Comparison of ENCODE assay signal across 8 cellular contexts in genomic region chr14:59161571-59162175, GRCh38. TPM values are rescaled to one million over a fixed set of nuclear protein-coding genes. Genes with fewer than 3 reads are reported as not detected.
DNase-seq lines count a peak whose midpoint lies in the region; ATAC-seq and TF ChIP-seq lines count a peak whose summit lies in the region.

No MANE protein-coding gene starts in this region.

- intact Hi-C loops in tibial artery (cut with DNase I; ENCODE audit: low total_unique reads) = no loop called here

- POLR2A ChIA-PET in GM10248 (lab: Yijun Ruan, JAX) = no interaction called here

- H3K9me3 ChIP-seq in hepatocyte (ENCODE audit: low read depth) (no peaks in the 10 kb centered on the region), tibial artery (no peaks in the 10 kb centered on the region), Karpas-422 (ENCODE audit: low read length) (no peaks in the 10 kb centered on the region)

- H3K27ac Mint-ChIP-seq in activated naive CD8-positive, alpha-beta T cell treated with anti-CD3 and anti-CD28 coated beads for 36 hours = no peak overlapping the region

- no peaks in the 10 kb centered on the region for H3K36me3 Mint-ChIP-seq in activated naive CD8-positive, alpha-beta T cell treated with anti-CD3 and anti-CD28 coated beads for 36 hours

- H3K27me3 Mint-ChIP-seq in activated naive CD8-positive, alpha-beta T cell treated with anti-CD3 and anti-CD28 coated beads for 36 hours = peaks cover 9% of the 10 kb centered on the region

- no peak for TF ChIP-seq CTCF in GM10248 (IDR thresholded peaks at IDR 0.05; ENCODE audit: control extremely low read depth, extremely low read depth, low read depth, missing control alignments)
- TF ChIP-seq CTCF in hepatocyte (IDR thresholded peaks at IDR 0.05; ENCODE audit: poor library complexity) = no peak
- no peak for TF ChIP-seq CTCF in tibial artery (IDR thresholded peaks at IDR 0.05)

- H3K9ac ChIP-seq in Karpas-422 (ENCODE audit: low read length) = no peak overlapping the region

- H2AFZ ChIP-seq in hepatocyte (no peak overlapping the region), Karpas-422 (ENCODE audit: low read length) (no peak overlapping the region)

- H3K4me2 ChIP-seq in hepatocyte (peak overlapping the region; percentile 23), Karpas-422 (ENCODE audit: low read depth, low read length, poor library complexity, severe bottlenecking) (no peak overlapping the region)

- no peaks in the 10 kb centered on the region for H3K27me3 ChIP-seq in hepatocyte
- H3K27me3 ChIP-seq in tibial artery = no peaks in the 10 kb centered on the region
- H3K27me3 ChIP-seq in Karpas-422 (ENCODE audit: low read length) = no peaks in the 10 kb centered on the region

- CTCF ChIA-PET in GM10248 (lab: Yijun Ruan, JAX) = no interaction called here

- peaks cover 4% of the 10 kb centered on the region for H3K4me1 ChIP-seq in hepatocyte (ENCODE audit: insufficient read depth)
- peaks cover 0 to 23% (median 8%) of the 10 kb centered on the region in 4 donors for H3K4me1 ChIP-seq in tibial artery
- H3K4me1 ChIP-seq in Karpas-422 (ENCODE audit: low read length) = peaks cover 13% of the 10 kb centered on the region

- DNase-seq in GM10248 (ENCODE audit: extremely low spot score) = peak; percentile 35
- peak; percentile 21 for DNase-seq in activated naive CD8-positive, alpha-beta T cell treated with anti-CD3 and anti-CD28 coated beads for 36 hours
- DNase-seq in hepatocyte (ENCODE audit: low spot score) = peak; percentile 76
- peak; percentile 22 to 68 for DNase-seq in tibial artery
- no peak for DNase-seq in Karpas-422
- DNase-seq in RPMI8226 = no peak

- H3K4me3 Mint-ChIP-seq in activated naive CD8-positive, alpha-beta T cell treated with anti-CD3 and anti-CD28 coated beads for 36 hours = no peak overlapping the region

- peaks cover 5% of the 10 kb centered on the region for H3K4me1 Mint-ChIP-seq in activated naive CD8-positive, alpha-beta T cell treated with anti-CD3 and anti-CD28 coated beads for 36 hours

- no peaks in the 10 kb centered on the region for H3K36me3 ChIP-seq in hepatocyte (replicated peaks; ENCODE audit: insufficient read depth, low read depth)
- no peaks in the 10 kb centered on the region for H3K36me3 ChIP-seq in tibial artery
- no peaks in the 10 kb centered on the region for H3K36me3 ChIP-seq in Karpas-422 (ENCODE audit: insufficient read depth, low read length)

- H3K27ac ChIP-seq in hepatocyte = peak overlapping the region; percentile 54
- peak overlapping the region; percentile 44 to 55 for H3K27ac ChIP-seq in tibial artery
- H3K27ac ChIP-seq in Karpas-422 (ENCODE audit: low read length) = no peak overlapping the region

- no peaks in the 10 kb centered on the region for H3K79me2 ChIP-seq in hepatocyte
- H3K79me2 ChIP-seq in Karpas-422 (ENCODE audit: low read length) = no peaks in the 10 kb centered on the region

- H3K9me2 ChIP-seq in hepatocyte (replicated peaks; ENCODE audit: insufficient read depth) (no peaks in the 10 kb centered on the region), Karpas-422 (replicated peaks; ENCODE audit: insufficient read depth, low read length) (no peaks in the 10 kb centered on the region)

- no peak overlapping the region for H3K4me3 ChIP-seq in hepatocyte
- peak overlapping the region in 1 of 2 donors; percentile 25 for H3K4me3 ChIP-seq in tibial artery
- H3K4me3 ChIP-seq in Karpas-422 (ENCODE audit: low read length) = no peak overlapping the region

- no peaks in the 10 kb centered on the region for H3K9me3 Mint-ChIP-seq in activated naive CD8-positive, alpha-beta T cell treated with anti-CD3 and anti-CD28 coated beads for 36 hours

- ATAC-seq in HG02885 (IDR thresholded peaks at IDR 0.05; ENCODE audit: poor library complexity, unreplicated experiment) (peak; percentile 56), GM18870 (IDR thresholded peaks at IDR 0.05; ENCODE audit: unreplicated experiment) (no peak)

- H4K20me1 ChIP-seq in hepatocyte (ENCODE audit: insufficient read depth, poor library complexity, severe bottlenecking) = no peaks in the 10 kb centered on the region
- no peaks in the 10 kb centered on the region for H4K20me1 ChIP-seq in Karpas-422 (ENCODE audit: insufficient read depth, low read depth, low read length)

- WGBS in hepatocyte (ENCODE audit: low lambda C conversion rate, missing lambda C conversion rate) = 45% methylated on average over 7 of the region's 7 CpGs

RNA-seq across cellular contexts. Expression of gene DAAM1, which starts 26.8 kb away (rescaled TPM):
- total RNA-seq in activated naive CD8-positive, alpha-beta T cell treated with anti-CD3 and anti-CD28 coated beads for 36 hours = 10 to 100 TPM in 1 of 2 experiments, 1 to 10 TPM in 1; 9.2 to 10.5 TPM
- 23.1 and 23.7 TPM in 2 replicates for total RNA-seq in hepatocyte
- 19.0 and 21.6 TPM in 2 replicates for polyA plus RNA-seq in hepatocyte
- 25.9 and 43.8 TPM in 2 replicates for total RNA-seq in Karpas-422 (2014; rRNA removed; shearing (Covaris generic); ENCODE audit: low replicate concordance)

Comparison
In these comparisons a context has a peak if more than half of its experiments do, and no peak if none do; other contexts are left out.
1. DNase-seq: peak in GM10248 (single experiment), activated naive CD8-positive, alpha-beta T cell treated with anti-CD3 and anti-CD28 coated beads for 36 hours (single experiment), hepatocyte (single experiment) and tibial artery (2 of 2); none in Karpas-422 (single experiment) and RPMI8226 (single experiment).